Comparison of ENCODE assay signal across 14 cellular contexts in the genomic region with DNA sequence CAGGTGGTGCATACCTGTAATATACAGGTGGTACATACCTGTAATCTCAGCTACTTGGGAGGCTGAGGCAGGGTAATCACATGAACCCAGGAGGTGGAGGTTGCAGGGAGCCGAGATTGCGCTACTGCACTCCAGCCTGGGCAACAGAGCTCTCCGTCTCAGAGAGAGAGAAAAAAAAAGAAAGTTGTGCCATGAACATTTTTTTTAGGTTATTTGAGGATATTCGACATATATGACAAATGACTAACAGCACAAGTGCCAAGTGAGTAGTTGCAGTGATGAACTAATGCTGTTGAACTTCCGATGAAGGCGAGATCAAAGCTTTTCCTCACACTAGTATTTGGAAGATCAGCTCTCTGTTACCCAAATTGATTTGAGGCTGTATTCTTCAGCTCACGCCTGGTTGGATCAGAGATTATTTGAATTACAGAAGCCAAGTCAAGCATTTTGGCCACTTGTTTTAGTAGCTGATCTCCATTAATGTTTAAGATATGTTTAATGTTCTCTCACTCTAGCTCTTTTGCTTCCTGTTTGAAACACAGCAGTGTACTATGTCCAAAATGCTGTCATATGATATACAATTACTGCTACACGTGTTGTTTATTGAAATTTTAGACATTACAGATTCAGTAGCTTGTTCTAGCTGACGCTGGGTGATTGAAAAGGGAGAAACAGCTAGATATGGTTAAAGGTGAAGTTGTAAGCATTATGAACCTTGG. TPM values are rescaled to one million over a fixed set of nuclear protein-coding genes. Genes with fewer than 3 reads are reported as not detected.
DNase-seq lines count a peak whose midpoint lies in the region; ATAC-seq and TF ChIP-seq lines count a peak whose summit lies in the region.
"Had no signal": no experiment of that assay in that cellular context is flagged by ENCODE, and none has a peak within 500 bp of the region (broad histone marks: within the 10 kb centered on the region; RNA-seq: fewer than 3 reads in every experiment).

No MANE protein-coding gene starts in this region.

- peak overlapping the region; percentile 40 for H3K27ac Mint-ChIP-seq in CD4-positive, alpha-beta T cell

- POLR2A ChIA-PET in CD4-positive, alpha-beta T cell (lab: Charles Lee): no interaction called here

- no peak overlapping the region for H3K27ac ChIP-seq in CD4-positive, alpha-beta T cell (ENCODE audit: low read depth, low read length)
- peak overlapping the region; percentile 16 for H3K27ac ChIP-seq in brain microvascular endothelial cell
- H3K27ac ChIP-seq: BLaER1 had no signal

- intact Hi-C loops in CD4-positive, alpha-beta T cell (cut with DNase I, micrococcal nuclease): no loop called here
- intact Hi-C loops in cardiac septum (cut with DNase I): no loop called here

- H3K4me3 ChIP-seq in LNCaP clone FGC (ENCODE audit: low read depth, low read length) (no peak overlapping the region), brain microvascular endothelial cell (ENCODE audit: low read depth, low read length) (no peak overlapping the region), H7 (ENCODE audit: insufficient read depth, low read depth, low read length) (no peak overlapping the region)
- H3K4me3 ChIP-seq: BLaER1, gastroesophageal sphincter had no signal

- H3K4me1 Mint-ChIP-seq in CD4-positive, alpha-beta T cell (ENCODE audit: low read depth): peaks cover 79% of the 10 kb centered on the region

- TF ChIP-seq CTCF in CD4-positive, alpha-beta T cell (IDR thresholded peaks at IDR 0.05): no peak
- TF ChIP-seq CTCF in LNCaP clone FGC (IDR thresholded peaks at IDR 0.05; ENCODE audit: control insufficient read depth, extremely low read depth, insufficient read depth): no peak
- no peak for TF ChIP-seq CTCF in brain microvascular endothelial cell (IDR thresholded peaks at IDR 0.05; ENCODE audit: low read depth, low read length, missing control alignments)

- ATAC-seq in CD4-positive, alpha-beta T cell (ENCODE audit: poor library complexity): no peak
- ATAC-seq: gastroesophageal sphincter had no signal

- no peaks in the 10 kb centered on the region for H3K9me3 ChIP-seq in CD4-positive, alpha-beta T cell (ENCODE audit: control insufficient read depth, low read length)
- H3K9me3 ChIP-seq: BLaER1, gastroesophageal sphincter had no signal

- H3K9me3 Mint-ChIP-seq in CD4-positive, alpha-beta T cell: no peaks in the 10 kb centered on the region

- no peaks in the 10 kb centered on the region for H3K36me3 ChIP-seq in brain microvascular endothelial cell (replicated peaks)
- H3K36me3 ChIP-seq in H7 (replicated peaks; ENCODE audit: control insufficient read depth, insufficient read depth, low read length): no peaks in the 10 kb centered on the region
- H3K36me3 ChIP-seq: gastroesophageal sphincter had no signal

- DNase-seq in CD4-positive, alpha-beta T cell: no peak
- peak; percentile 54 for DNase-seq in LNCaP clone FGC (ENCODE audit: low read depth)
- peak; percentile 20 for DNase-seq in brain microvascular endothelial cell
- DNase-seq in non-pigmented ciliary epithelial cell (ENCODE audit: low read depth): peak; percentile 9
- no peak for DNase-seq in UCSD-AML1 (lab: John Stamatoyannopoulos, UW; ENCODE audit: unreplicated experiment)
- no peak for DNase-seq in cardiac septum (ENCODE audit: low spot score)
- DNase-seq in stimulated activated CD4-positive, alpha-beta T cell treated with anti-CD3 and anti-CD28 coated beads, Interleukin-12 subunit alpha, Interleukin-12 subunit beta, amount 100 ng/mL, for 4 hours: no peak
- DNase-seq in H7: no peak
- DNase-seq: GOT3; kidney; NCI-H2227 treated with DMSO at 0.1 percent for 48 hours; stimulated activated CD4-positive, alpha-beta T cell treated with anti-CD3 and anti-CD28 coated beads, Interleukin-4, amount 100 ng/mL, for 1 hour had no signal

- in situ Hi-C loops in brain microvascular endothelial cell (cut with HindIII; ENCODE audit: low pct_ligation_motif_present, low sequenced_read_pairs): no loop called here

- peaks cover 12% of the 10 kb centered on the region for H3K36me3 Mint-ChIP-seq in CD4-positive, alpha-beta T cell (ENCODE audit: low read depth)

- no peaks in the 10 kb centered on the region for H3K27me3 ChIP-seq in CD4-positive, alpha-beta T cell (ENCODE audit: control insufficient read depth, insufficient read depth, low read length)
- H3K27me3 ChIP-seq in brain microvascular endothelial cell (replicated peaks): no peaks in the 10 kb centered on the region
- no peaks in the 10 kb centered on the region for H3K27me3 ChIP-seq in H7 (ENCODE audit: control insufficient read depth, insufficient read depth, low read length)
- H3K27me3 ChIP-seq: BLaER1, gastroesophageal sphincter had no signal

- CTCF ChIA-PET in CD4-positive, alpha-beta T cell (lab: Charles Lee): interaction anchor here (1.6 kb wide), 1 partner anchor 87 kb away, joined by 6 read pairs; no protein-coding TSS in a partner anchor

- H3K4me3 Mint-ChIP-seq in CD4-positive, alpha-beta T cell: no peak overlapping the region

- H3K27me3 Mint-ChIP-seq in CD4-positive, alpha-beta T cell: no peaks in the 10 kb centered on the region

RNA-seq across cellular contexts. Expression of a gene that starts 43.4 kb away (rescaled TPM):
- 10 to 100 TPM; 40.1 to 41.2 TPM for total RNA-seq in CD4-positive, alpha-beta T cell
- total RNA-seq in cardiac septum: 21.9 TPM
- total RNA-seq in H7 (2014; rRNA removed; shearing (Covaris generic)): 14.7 and 16.5 TPM in 2 replicates

Comparison
In these comparisons a context has a peak if more than half of its experiments do, and no peak if none do; other contexts are left out.
1. DNase-seq: peak in LNCaP clone FGC (single experiment), brain microvascular endothelial cell (single experiment) and non-pigmented ciliary epithelial cell (single experiment); none in CD4-positive, alpha-beta T cell (0 of 10), UCSD-AML1 (single experiment), cardiac septum (single experiment), stimulated activated CD4-positive, alpha-beta T cell treated with anti-CD3 and anti-CD28 coated beads, Interleukin-12 subunit alpha, Interleukin-12 subunit beta, amount 100 ng/mL, for 4 hours (single experiment) and H7 (single experiment).